ENCODE assay signal across 29 cellular contexts in the genomic region with DNA sequence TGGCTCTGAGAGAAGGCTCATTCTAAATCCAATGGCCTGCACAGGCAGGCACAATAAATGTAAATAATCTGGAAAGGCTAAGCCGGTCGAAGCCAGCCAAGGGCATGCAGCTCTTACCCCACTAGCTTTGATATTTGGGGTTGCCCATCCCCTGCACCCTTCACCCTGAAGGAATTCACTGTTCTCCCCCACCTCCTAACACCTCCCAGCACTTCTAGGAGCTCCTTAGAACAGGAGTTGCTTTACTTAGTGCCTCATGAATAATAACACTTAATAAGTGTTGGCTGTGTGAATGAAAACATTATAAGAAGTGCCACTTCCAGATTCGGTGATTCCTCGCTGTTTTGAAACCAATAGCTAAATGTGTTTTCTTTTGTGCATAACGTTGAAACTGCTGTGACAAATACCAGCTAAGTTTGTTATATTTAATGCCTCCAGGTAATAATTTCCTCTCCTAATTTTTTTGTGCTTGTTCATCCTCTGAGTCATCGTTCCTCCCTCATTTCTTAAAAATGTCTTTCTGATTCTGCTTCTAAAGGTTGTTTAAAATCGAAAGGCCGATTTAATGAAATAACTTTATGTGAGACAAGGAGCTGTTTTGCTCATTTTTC.
DNase-seq lines count a peak whose midpoint lies in the region; ATAC-seq, FAIRE-seq and TF ChIP-seq lines count a peak whose summit lies in the region.
"Had no signal": no experiment of that assay in that cellular context is flagged by ENCODE, and none has a peak within 500 bp of the region (broad histone marks: within the 10 kb centered on the region; RNA-seq: fewer than 3 reads in every experiment).

No MANE protein-coding gene starts in this region.

- no peak for ATAC-seq in GM19324 (IDR thresholded peaks at IDR 0.05; ENCODE audit: low FRiP score, unreplicated experiment)
- ATAC-seq: activated CD4-positive, CD25-positive, alpha-beta regulatory T cell treated with anti-CD3 and anti-CD28 coated beads, Interleukin-2, amount 50 U/mL, for 24 hours; naive thymus-derived CD8-positive, alpha-beta T cell; Panc1 had no signal

- WGBS in small intestine, 3 donors = 75 to 84% (median 79%) methylated on average over 8 of the region's 8 CpGs

- H3K36me3 ChIP-seq in osteoblast (ENCODE audit: insufficient read depth, low read length) (no peaks in the 10 kb centered on the region), small intestine (ENCODE audit: control insufficient read depth in 2 of 2, insufficient read depth in 2 of 2, low read length in 2 of 2) (no peaks in the 10 kb centered on the region), vagina (no peaks in the 10 kb centered on the region)
- H3K36me3 ChIP-seq: ascending aorta, HAP-1, SJCRH30, stomach, thyroid gland had no signal

- H3K79me2 ChIP-seq in osteoblast (ENCODE audit: insufficient read depth, low read length) = no peaks in the 10 kb centered on the region

- CTCF ChIA-PET in RWPE1 (lab: Yijun Ruan, JAX) = interaction anchor here (0.6 kb wide), 1 partner anchor 8 kb away, joined by 4 read pairs; no protein-coding TSS in a partner anchor

- no peak overlapping the region for H2AFZ ChIP-seq in osteoblast (ENCODE audit: low read length)

- no peak for TF ChIP-seq POLR2A in vagina (IDR thresholded peaks at IDR 0.05)

- H3K4me3 ChIP-seq in choroid plexus epithelial cell (ENCODE audit: low read depth, low read length) (no peak overlapping the region), osteoblast (ENCODE audit: insufficient read depth, low read length) (no peak overlapping the region), small intestine (ENCODE audit: low read depth in 1 of 2, low read length in 2 of 2) (no peak overlapping the region), vagina (no peak overlapping the region)
- H3K4me3 ChIP-seq: ascending aorta, HAP-1, SJCRH30, skin epidermis, stomach, thyroid gland had no signal

- H3K27me3 ChIP-seq in osteoblast (ENCODE audit: insufficient read depth, low read length) = no peaks in the 10 kb centered on the region
- H3K27me3 ChIP-seq in small intestine (ENCODE audit: control insufficient read depth in 2 of 2, insufficient read depth in 2 of 2, low read length in 2 of 2) = no peaks in the 10 kb centered on the region
- no peaks in the 10 kb centered on the region for H3K27me3 ChIP-seq in vagina
- H3K27me3 ChIP-seq: ascending aorta, SJCRH30, thyroid gland had no signal

- POLR2A ChIA-PET in RWPE1 (lab: Yijun Ruan, JAX; ENCODE audit: low non-redundant PET) = no interaction called here

- H3K9me3 ChIP-seq in osteoblast (ENCODE audit: low read depth, low read length) = no peaks in the 10 kb centered on the region
- H3K9me3 ChIP-seq in small intestine (ENCODE audit: control insufficient read depth, low read depth) = no peaks in the 10 kb centered on the region
- no peaks in the 10 kb centered on the region for H3K9me3 ChIP-seq in vagina
- H3K9me3 ChIP-seq: ascending aorta, HAP-1, SJCRH30, stomach, thyroid gland had no signal

- no peak for FAIRE-seq in small intestine (lab: Jason Lieb, UNC)
- FAIRE-seq: G401.6, islet of Langerhans had no signal

- peak overlapping the region; percentile 29 for H3K4me2 ChIP-seq in osteoblast (ENCODE audit: insufficient read depth, low read length)

- TF ChIP-seq CTCF in RWPE1 (conservative IDR thresholded peaks at IDR 0.05; ENCODE audit: low read depth) (no peak), choroid plexus epithelial cell (conservative IDR thresholded peaks at IDR 0.05; ENCODE audit: low read depth, low read length) (no peak), osteoblast (IDR thresholded peaks at IDR 0.05; ENCODE audit: extremely low read depth, low read depth, low read length) (no peak), vagina (IDR thresholded peaks at IDR 0.05) (no peak)

- DNase-seq in HCEC 1CT = peak; percentile 15
- peak; percentile 57 for DNase-seq in RWPE1 (ENCODE audit: low spot score)
- DNase-seq in choroid plexus epithelial cell (ENCODE audit: low read depth) = peak; percentile 8
- DNase-seq in osteoblast (ENCODE audit: insufficient read length, low spot score, missing footprints) = no peak
- no peak for DNase-seq in small intestine
- no peak for DNase-seq in SIG-M5 (lab: John Stamatoyannopoulos, UW)
- DNase-seq in vagina (ENCODE audit: extremely low spot score in 2 of 2) = no peak
- DNase-seq: activated CD4-positive, alpha-beta memory T cell treated with anti-CD3 and anti-CD28 coated beads for 36 hours; activated naive CD8-positive, alpha-beta T cell treated with anti-CD3 and anti-CD28 coated beads for 36 hours; DMS153; Kasumi-1; naive thymus-derived CD8-positive, alpha-beta T cell; NCI-H1092; NCI-H1694 treated with DMSO at 0.1 percent for 48 hours; NCI-H510A treated with DMSO at 0.1 percent for 48 hours; occipital lobe; SJCRH30; stimulated activated CD8-positive, alpha-beta memory T cell treated with anti-CD3 and anti-CD28 coated beads, Interleukin-4, amount 100 ng/mL, for 48 hours; stomach; T-helper 1 cell; thyroid gland had no signal

- peak overlapping the region; percentile 85 for H3K27ac ChIP-seq in RWPE1
- no peak overlapping the region for H3K27ac ChIP-seq in osteoblast (ENCODE audit: low read depth, low read length)
- H3K27ac ChIP-seq in small intestine (ENCODE audit: low read depth in 1 of 2, low read length in 1 of 2) = no peak overlapping the region
- H3K27ac ChIP-seq in vagina = no peak overlapping the region
- H3K27ac ChIP-seq: ascending aorta, SJCRH30, skin epidermis, stomach, thyroid gland had no signal

- no peaks in the 10 kb centered on the region for H4K20me1 ChIP-seq in osteoblast (ENCODE audit: insufficient read depth, low read length)

- H3K4me1 ChIP-seq in osteoblast (ENCODE audit: insufficient read depth, low read length) (no peaks in the 10 kb centered on the region), small intestine (ENCODE audit: control insufficient read depth in 2 of 2, insufficient read depth in 1 of 2, low read depth in 1 of 2, low read length in 1 of 2) (no peaks in the 10 kb centered on the region), vagina (no peaks in the 10 kb centered on the region)
- H3K4me1 ChIP-seq: ascending aorta, HAP-1, SJCRH30, stomach, thyroid gland had no signal

- intact Hi-C loops in vagina (cut with DNase I) = no loop called here

Comparison
In these comparisons a context has a peak if more than half of its experiments do, and no peak if none do; other contexts are left out.
1. DNase-seq: peak in HCEC 1CT (single experiment), RWPE1 (single experiment) and choroid plexus epithelial cell (single experiment); none in osteoblast (single experiment), small intestine (single experiment), SIG-M5 (single experiment) and vagina (0 of 2).